In the genomic region with DNA sequence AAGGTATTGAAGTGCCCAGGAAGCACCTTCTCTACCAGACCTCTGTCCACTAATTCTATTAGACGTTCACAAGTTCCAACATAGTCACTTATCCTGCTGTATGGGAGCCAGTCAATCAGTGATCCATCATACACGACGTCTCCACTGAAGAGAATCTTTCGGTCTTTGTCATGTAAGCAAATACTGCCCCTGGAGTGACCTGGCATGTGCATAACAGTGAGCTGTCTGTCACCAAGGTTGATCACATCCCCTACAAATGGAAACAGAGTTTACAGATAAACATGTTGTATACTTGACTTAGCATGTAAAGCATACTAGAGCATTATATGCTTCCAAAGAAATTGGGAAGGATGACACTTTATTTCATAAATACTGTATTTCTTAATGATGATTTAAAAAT, we compare ENCODE assay signal across 32 cellular contexts.
"Had no signal": no experiment of that assay in that cellular context is flagged by ENCODE, and none has a peak within 500 bp of the region (broad histone marks: within the 10 kb centered on the region; RNA-seq: fewer than 3 reads in every experiment).

No MANE protein-coding gene starts in this region.

- ATAC-seq: activated CD8-positive, alpha-beta memory T cell treated with anti-CD3 and anti-CD28 coated beads, Interleukin-2, amount 10 ng/mL, durations not matched to agents 7 days and 5 days; activated naive CD8-positive, alpha-beta T cell treated with anti-CD3 and anti-CD28 coated beads, Interleukin-2, amount 50 U/mL, for 24 hours had no signal

- H3K27ac ChIP-seq: brain microvascular endothelial cell, VCaP had no signal

- H3K27me3 ChIP-seq: brain microvascular endothelial cell had no signal

- H3K4me3 Mint-ChIP-seq: activated CD4-positive, alpha-beta memory T cell treated with anti-CD3 and anti-CD28 coated beads, Interleukin-2, amount 10 ng/mL, durations not matched to agents 7 days and 5 days; activated CD8-positive, alpha-beta memory T cell treated with anti-CD3 and anti-CD28 coated beads, Interleukin-2, amount 10 ng/mL, durations not matched to agents 7 days and 5 days; activated naive CD4-positive, alpha-beta T cell treated with anti-CD3 and anti-CD28 coated beads, Interleukin-2, amount 10 ng/mL, durations not matched to agents 7 days and 5 days; activated naive CD8-positive, alpha-beta T cell; activated naive CD8-positive, alpha-beta T cell treated with anti-CD3 and anti-CD28 coated beads, Interleukin-2, amount 50 U/mL, for 24 hours had no signal

- H3K27ac Mint-ChIP-seq: activated CD4-positive, alpha-beta memory T cell treated with anti-CD3 and anti-CD28 coated beads, Interleukin-2, amount 10 ng/mL, durations not matched to agents 7 days and 5 days; activated CD8-positive, alpha-beta memory T cell treated with anti-CD3 and anti-CD28 coated beads, Interleukin-2, amount 10 ng/mL, durations not matched to agents 7 days and 5 days; activated naive CD4-positive, alpha-beta T cell treated with anti-CD3 and anti-CD28 coated beads, Interleukin-2, amount 10 ng/mL, durations not matched to agents 7 days and 5 days; activated naive CD8-positive, alpha-beta T cell; activated naive CD8-positive, alpha-beta T cell treated with anti-CD3 and anti-CD28 coated beads, Interleukin-2, amount 50 U/mL, for 24 hours had no signal

- H3K36me3 Mint-ChIP-seq: activated CD8-positive, alpha-beta memory T cell treated with anti-CD3 and anti-CD28 coated beads, Interleukin-2, amount 10 ng/mL, durations not matched to agents 7 days and 5 days; activated naive CD8-positive, alpha-beta T cell had no signal

- H3K27me3 Mint-ChIP-seq: activated CD4-positive, alpha-beta memory T cell treated with anti-CD3 and anti-CD28 coated beads, Interleukin-2, amount 10 ng/mL, durations not matched to agents 7 days and 5 days; activated CD8-positive, alpha-beta memory T cell treated with anti-CD3 and anti-CD28 coated beads, Interleukin-2, amount 10 ng/mL, durations not matched to agents 7 days and 5 days; activated naive CD4-positive, alpha-beta T cell treated with anti-CD3 and anti-CD28 coated beads, Interleukin-2, amount 10 ng/mL, durations not matched to agents 7 days and 5 days; activated naive CD8-positive, alpha-beta T cell; activated naive CD8-positive, alpha-beta T cell treated with anti-CD3 and anti-CD28 coated beads, Interleukin-2, amount 50 U/mL, for 24 hours had no signal

- H3K9me3 Mint-ChIP-seq: activated CD4-positive, alpha-beta memory T cell treated with anti-CD3 and anti-CD28 coated beads, Interleukin-2, amount 10 ng/mL, durations not matched to agents 7 days and 5 days; activated naive CD4-positive, alpha-beta T cell treated with anti-CD3 and anti-CD28 coated beads, Interleukin-2, amount 10 ng/mL, durations not matched to agents 7 days and 5 days; activated naive CD8-positive, alpha-beta T cell treated with anti-CD3 and anti-CD28 coated beads, Interleukin-2, amount 50 U/mL, for 24 hours had no signal

- H3K36me3 ChIP-seq: brain microvascular endothelial cell had no signal

- H3K4me1 Mint-ChIP-seq: activated CD4-positive, alpha-beta memory T cell treated with anti-CD3 and anti-CD28 coated beads, Interleukin-2, amount 10 ng/mL, durations not matched to agents 7 days and 5 days; activated CD8-positive, alpha-beta memory T cell treated with anti-CD3 and anti-CD28 coated beads, Interleukin-2, amount 10 ng/mL, durations not matched to agents 7 days and 5 days; activated naive CD4-positive, alpha-beta T cell treated with anti-CD3 and anti-CD28 coated beads, Interleukin-2, amount 10 ng/mL, durations not matched to agents 7 days and 5 days; activated naive CD8-positive, alpha-beta T cell treated with anti-CD3 and anti-CD28 coated beads, Interleukin-2, amount 50 U/mL, for 24 hours had no signal

- DNase-seq: activated CD4-positive, alpha-beta memory T cell treated with anti-CD3 and anti-CD28 coated beads, Interleukin-2, amount 10 ng/mL, durations not matched to agents 7 days and 5 days; activated CD4-positive, alpha-beta T cell treated with anti-CD3 and anti-CD28 coated beads for 1 hour; activated CD4-positive, alpha-beta T cell treated with anti-CD3 and anti-CD28 coated beads for 48 hours; activated CD4-positive, CD25-positive, alpha-beta regulatory T cell; activated CD8-positive, alpha-beta memory T cell treated with anti-CD3 and anti-CD28 coated beads for 24 hours; activated CD8-positive, alpha-beta memory T cell treated with anti-CD3 and anti-CD28 coated beads, Interleukin-2, amount 10 ng/mL, durations not matched to agents 7 days and 5 days; activated CD8-positive, alpha-beta memory T cell treated with anti-CD3 and anti-CD28 coated beads, Interleukin-2, amount 50 U/mL, for 48 hours; activated effector memory CD4-positive, alpha-beta T cell treated with Interleukin-2 at 50 U/mL for 16 hours; activated naive CD4-positive, alpha-beta T cell treated with anti-CD3 and anti-CD28 coated beads, Interleukin-2, amount 10 ng/mL, durations not matched to agents 7 days and 5 days; activated naive CD8-positive, alpha-beta T cell treated with anti-CD3 and anti-CD28 coated beads, Interleukin-2, amount 50 U/mL, for 24 hours; activated T-cell treated with anti-CD3 and anti-CD28 coated beads, Interleukin-2, amount 50 U/mL, for 48 hours; anterior cingulate cortex; brain microvascular endothelial cell; central memory CD4-positive, alpha-beta T cell; NCI-H1092 treated with DMSO at 0.1 percent for 48 hours; NCI-H1417; NCI-H146; NCI-H187; NCI-H2029 treated with DMSO at 0.1 percent for 48 hours; NCI-H2107; NCI-H2171; NCI-H510A; NCI-H526; NCI-H748 treated with DMSO at 0.1 percent for 48 hours; OCI-M1; Right ventricle myocardium superior; SW 1271; T-helper 1 cell; T-helper 2 cell; T-helper 9 cell had no signal
